In the genomic region with DNA sequence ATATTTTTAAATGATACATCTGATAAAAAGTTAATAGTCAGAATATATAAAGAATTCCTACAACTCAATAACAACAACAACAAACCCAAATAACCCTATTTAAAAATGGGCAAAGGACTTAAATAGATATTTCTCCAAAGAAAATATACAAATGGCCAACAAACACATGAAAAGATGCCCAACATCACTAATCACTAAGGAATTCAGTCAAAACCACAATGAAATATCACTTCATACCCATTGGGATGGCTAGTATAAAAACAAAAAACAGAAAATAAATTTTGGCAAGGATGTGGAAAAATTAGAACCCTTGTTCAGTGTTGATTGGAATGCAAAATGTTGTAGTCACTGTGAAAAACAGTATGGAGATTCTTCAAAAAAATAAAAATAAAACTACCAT, we compare ENCODE assay signal across 23 cellular contexts.
A peak's percentile ranks its signal among the peaks of the same experiment; 100 is the strongest.
DNase-seq lines count a peak whose midpoint lies in the region; ATAC-seq and TF ChIP-seq lines count a peak whose summit lies in the region.
"Had no signal": no experiment of that assay in that cellular context is flagged by ENCODE, and none has a peak within 500 bp of the region (broad histone marks: within the 10 kb centered on the region; RNA-seq: fewer than 3 reads in every experiment).

No MANE protein-coding gene starts in this region.

- no peaks in the 10 kb centered on the region for H3K27me3 ChIP-seq in ascending aorta
- H3K27me3 ChIP-seq: BLaER1 treated with 17β-estradiol and CSF1 and Interleukin-3, amounts not matched to agents 10 nM and 100 nM; SJCRH30 had no signal

- no peak for TF ChIP-seq CTCF in ascending aorta (IDR thresholded peaks at IDR 0.05)
- TF ChIP-seq CTCF in fibroblast of the aortic adventitia (IDR thresholded peaks at IDR 0.05; ENCODE audit: insufficient read depth, low read length) = no peak

- POLR2A ChIA-PET in HEK293T (lab: Yijun Ruan, JAX) = no interaction called here

- H3K27ac ChIP-seq in ascending aorta = peak overlapping the region; percentile 79 to 84
- H3K27ac ChIP-seq: BLaER1 treated with 17β-estradiol and CSF1 and Interleukin-3, amounts not matched to agents 10 nM and 100 nM; PC-9; SJCRH30 had no signal

- DNase-seq in A172 (ENCODE audit: low spot score) (peak; percentile 31), HEK293T (ENCODE audit: extremely low spot score) (no peak), ascending aorta (ENCODE audit: low spot score in 2 of 2) (no peak), fibroblast of the aortic adventitia (ENCODE audit: low read depth) (peak; percentile 8), AML-193 (lab: John Stamatoyannopoulos, UW) (no peak), HK-2 (ENCODE audit: unreplicated experiment) (no peak)
- no peak for DNase-seq in stimulated activated CD8-positive, alpha-beta memory T cell treated with anti-CD3 and anti-CD28 coated beads, Interleukin-4, amount 100 ng/mL, for 48 hours
- DNase-seq: CD4-positive, alpha-beta T cell; COR-L47; DMS53; GF-D8; NCI-H1105; NCI-H1436 treated with DMSO at 0.1 percent for 48 hours; NCI-H1930; NCI-H2107; NCI-H446; NCI-H526; PC-9; SJCRH30 had no signal

- H3K4me1 ChIP-seq in ascending aorta = peaks cover 6 to 32% of the 10 kb centered on the region in 2 donors

- no peak for ATAC-seq in HG02840 (IDR thresholded peaks at IDR 0.05; ENCODE audit: low FRiP score, unreplicated experiment)
- ATAC-seq: HCT116, Right ventricle myocardium inferior had no signal

- CTCF ChIA-PET in HEK293T (lab: Yijun Ruan, JAX) = no interaction called here

- intact Hi-C loops in ascending aorta (cut with DNase I) = loop anchor here (2.0 to 5.0 kb wide), 3 partner anchors 23 to 349 kb away; a partner anchor contains a TSS

- H3K4me3 ChIP-seq in ascending aorta (no peak overlapping the region), fibroblast of the aortic adventitia (ENCODE audit: low read depth, low read length) (no peak overlapping the region)
- H3K4me3 ChIP-seq: BLaER1 treated with 17β-estradiol and CSF1 and Interleukin-3, amounts not matched to agents 10 nM and 100 nM; PC-9; SJCRH30 had no signal

- peaks cover 8 to 15% of the 10 kb centered on the region in 2 donors for H3K9me3 ChIP-seq in ascending aorta

- no peaks in the 10 kb centered on the region for H3K36me3 ChIP-seq in ascending aorta
- H3K36me3 ChIP-seq: SJCRH30 had no signal

TF ChIP-seq in HEK293T, 16 proteins besides CTCF, POLR2A, EP300 and RAD21:
- TF ChIP-seq FOXA1 (IDR thresholded peaks at IDR 0.05) (no peak), ZNF384 (IDR thresholded peaks at IDR 0.05) (no peak), TARDBP (IDR thresholded peaks at IDR 0.05) (no peak), FOXM1 (IDR thresholded peaks at IDR 0.05; ENCODE audit: borderline replicate concordance) (no peak), BHLHE40 (IDR thresholded peaks at IDR 0.05; ENCODE audit: borderline replicate concordance) (0 out of 2 replicates have a peak, but pooled peaks have one; percentile 11)
- TF ChIP-seq, protein P1, sequence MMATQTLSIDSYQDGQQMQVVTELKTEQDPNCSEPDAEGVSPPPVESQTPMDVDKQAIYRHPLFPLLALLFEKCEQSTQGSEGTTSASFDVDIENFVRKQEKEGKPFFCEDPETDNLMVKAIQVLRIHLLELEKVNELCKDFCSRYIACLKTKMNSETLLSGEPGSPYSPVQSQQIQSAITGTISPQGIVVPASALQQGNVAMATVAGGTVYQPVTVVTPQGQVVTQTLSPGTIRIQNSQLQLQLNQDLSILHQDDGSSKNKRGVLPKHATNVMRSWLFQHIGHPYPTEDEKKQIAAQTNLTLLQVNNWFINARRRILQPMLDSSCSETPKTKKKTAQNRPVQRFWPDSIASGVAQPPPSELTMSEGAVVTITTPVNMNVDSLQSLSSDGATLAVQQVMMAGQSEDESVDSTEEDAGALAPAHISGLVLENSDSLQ (IDR thresholded peaks at IDR 0.05) = no peak

Comparison
In these comparisons a context has a peak if more than half of its experiments do, and no peak if none do; other contexts are left out.
1. DNase-seq: peak in A172 (single experiment) and fibroblast of the aortic adventitia (single experiment); none in HEK293T (single experiment), ascending aorta (0 of 2), stimulated activated CD8-positive, alpha-beta memory T cell treated with anti-CD3 and anti-CD28 coated beads, Interleukin-4, amount 100 ng/mL, for 48 hours (single experiment), AML-193 (0 of 2) and HK-2 (single experiment).